ENCODE assay signal across 23 cellular contexts in the genomic region with DNA sequence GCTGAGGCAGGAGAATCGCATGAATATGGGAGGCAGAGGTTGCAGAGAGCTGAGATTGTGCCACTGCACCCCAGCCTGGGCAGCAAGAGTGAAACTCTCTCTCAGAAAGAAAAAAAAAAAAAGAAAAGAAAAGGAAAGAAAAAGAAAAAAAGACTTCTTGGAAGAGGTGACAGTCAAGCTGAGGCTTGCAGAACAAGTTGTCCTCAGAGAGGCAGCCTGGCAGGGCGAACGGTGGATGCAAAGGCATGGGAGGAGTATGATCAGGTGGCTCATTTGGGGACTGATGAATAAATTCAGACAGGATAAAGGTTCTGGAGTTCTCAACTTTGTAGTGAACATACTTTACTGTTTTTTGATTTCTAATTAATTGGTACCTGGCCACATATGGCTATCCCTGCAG. TPM values are rescaled to one million over a fixed set of nuclear protein-coding genes. Genes with fewer than 3 reads are reported as not detected.
A peak's percentile ranks its signal among the peaks of the same experiment; 100 is the strongest.
DNase-seq lines count a peak whose midpoint lies in the region; ATAC-seq and TF ChIP-seq lines count a peak whose summit lies in the region.
"Had no signal": no experiment of that assay in that cellular context is flagged by ENCODE, and none has a peak within 500 bp of the region (broad histone marks: within the 10 kb centered on the region; RNA-seq: fewer than 3 reads in every experiment).

No MANE protein-coding gene starts in this region.

- H3K4me2 ChIP-seq in BLaER1 (peak overlapping the region; percentile 33), Karpas-422 (ENCODE audit: low read depth, low read length, poor library complexity, severe bottlenecking) (no peak overlapping the region)
- H3K4me2 ChIP-seq: A549 had no signal

- H3K27me3 ChIP-seq in BLaER1 (no peaks in the 10 kb centered on the region), transverse colon (no peaks in the 10 kb centered on the region), Karpas-422 (ENCODE audit: low read length) (no peaks in the 10 kb centered on the region), breast epithelium (no peaks in the 10 kb centered on the region)
- H3K27me3 ChIP-seq: BE2C had no signal

- BruUV-seq in Calu3 (replicated peaks; lab: Mats Ljungman, UMichigan), result no TSS peak

- H3K27ac ChIP-seq in BLaER1, result no peak overlapping the region
- peak overlapping the region; percentile 37 to 67 (median 50) for H3K27ac ChIP-seq in transverse colon
- H3K27ac ChIP-seq in Karpas-422 (ENCODE audit: low read length), result no peak overlapping the region
- no peak overlapping the region for H3K27ac ChIP-seq in breast epithelium
- H3K27ac ChIP-seq: A549, C4-2B had no signal

- H3K27me3 Mint-ChIP-seq in Calu3 (ENCODE audit: unreplicated experiment), result no peaks in the 10 kb centered on the region
- H3K27me3 Mint-ChIP-seq in central memory CD8-positive, alpha-beta T cell, result no peaks in the 10 kb centered on the region
- H3K27me3 Mint-ChIP-seq: CD4-positive, CD25-positive, alpha-beta regulatory T cell had no signal

- H3K36me3 ChIP-seq in BLaER1, result peaks cover 14% of the 10 kb centered on the region
- H3K36me3 ChIP-seq in transverse colon, result no peaks in the 10 kb centered on the region
- H3K36me3 ChIP-seq in Karpas-422 (ENCODE audit: insufficient read depth, low read length), result peaks cover 2% of the 10 kb centered on the region; the same call in 1 of the 2 replicates
- H3K36me3 ChIP-seq in breast epithelium, result no peaks in the 10 kb centered on the region
- H3K36me3 ChIP-seq: BE2C, HAP-1 had no signal

- no peaks in the 10 kb centered on the region for H3K79me2 ChIP-seq in Karpas-422 (ENCODE audit: low read length)

- H3K9me3 Mint-ChIP-seq in Calu3 (ENCODE audit: low read depth, unreplicated experiment), result no peaks in the 10 kb centered on the region
- no peaks in the 10 kb centered on the region for H3K9me3 Mint-ChIP-seq in central memory CD8-positive, alpha-beta T cell
- H3K9me3 Mint-ChIP-seq: CD8-positive, alpha-beta T cell; HFFc6 had no signal

- H3K4me1 Mint-ChIP-seq in Calu3 (ENCODE audit: low read depth, unreplicated experiment), result peaks cover 25% of the 10 kb centered on the region
- H3K4me1 Mint-ChIP-seq in central memory CD8-positive, alpha-beta T cell, result no peaks in the 10 kb centered on the region

- peak overlapping the region; percentile 38 for H3K4me3 Mint-ChIP-seq in Calu3 (ENCODE audit: low read depth, unreplicated experiment)
- H3K4me3 Mint-ChIP-seq in central memory CD8-positive, alpha-beta T cell, result no peak overlapping the region
- H3K4me3 Mint-ChIP-seq: CD4-positive, CD25-positive, alpha-beta regulatory T cell; CD8-positive, alpha-beta T cell; HFFc6 had no signal

- in situ Hi-C loops in transverse colon (cut with MboI; ENCODE audit: low pct_ligation_motif_present in 1 of 4, low pct_unique_long_range_greater_than_20kb in 1 of 4, low sequenced_read_pairs in 3 of 4), result no loop called here

- intact Hi-C loops in Calu3 (cut with micrococcal nuclease; ENCODE audit: unreplicated experiment) (loop anchor here (5.0 kb wide), 1 partner anchor 68 kb away; the partner anchor contains the start of gene CHMP4B), transverse colon (cut with DNase I; ENCODE audit: low total_unique reads) (no loop called here), breast epithelium (cut with DNase I; ENCODE audit: low total_unique reads) (no loop called here)

- H4K20me1 ChIP-seq in BLaER1 (no peaks in the 10 kb centered on the region), Karpas-422 (ENCODE audit: insufficient read depth, low read depth, low read length) (no peaks in the 10 kb centered on the region)

- ATAC-seq in central memory CD8-positive, alpha-beta T cell (replicated peaks; ENCODE audit: extremely low read depth, poor library complexity, severe bottlenecking), result no peak
- ATAC-seq in HG03108 (IDR thresholded peaks at IDR 0.05; ENCODE audit: unreplicated experiment), result no peak
- ATAC-seq: CD8-positive, alpha-beta T cell had no signal

- H3K9me2 ChIP-seq in Karpas-422 (replicated peaks; ENCODE audit: insufficient read depth, low read length), result no peaks in the 10 kb centered on the region

- no peak overlapping the region for H2AFZ ChIP-seq in Karpas-422 (ENCODE audit: low read length)

- TF ChIP-seq EP300 in transverse colon (IDR thresholded peaks at IDR 0.05; ENCODE audit: low read depth), result no peak

- CTCF ChIA-PET in Calu3 (lab: Charles Lee), result interaction anchor here (0.6 to 1.9 kb wide), 6 partner anchors 11 to 324 kb away, joined by 3 to 11 read pairs (median 4); no protein-coding TSS in a partner anchor

- H3K4me1 ChIP-seq in BLaER1 (peaks cover 19% of the 10 kb centered on the region), transverse colon (peaks cover 3 to 15% (median 11%) of the 10 kb centered on the region in 4 donors), Karpas-422 (ENCODE audit: low read length) (no peaks in the 10 kb centered on the region), breast epithelium (no peaks in the 10 kb centered on the region)
- H3K4me1 ChIP-seq: A549, BE2C, Caco-2, HAP-1 had no signal

- DNase-seq in Calu3 (no peak), transverse colon (no peak), Karpas-422 (no peak), breast epithelium (ENCODE audit: low spot score in 2 of 2) (no peak)
- no peak for DNase-seq in central memory CD8-positive, alpha-beta T cell (ENCODE audit: low spot score in 2 of 2)
- DNase-seq: 8988T; ACHN; AML-193; BE2C; Caco-2; CD4-positive, CD25-positive, alpha-beta regulatory T cell; CD8-positive, alpha-beta T cell; DMS 273 treated with DMSO at 0.1 percent for 48 hours; DMS53; DMS79 treated with DMSO at 0.1 percent for 48 hours; GF-D8; GOT3; HFFc6 had no signal

- H3K27ac Mint-ChIP-seq in Calu3 (ENCODE audit: unreplicated experiment), result peak overlapping the region; percentile 95
- H3K27ac Mint-ChIP-seq in central memory CD8-positive, alpha-beta T cell (ENCODE audit: low read depth), result peak overlapping the region; percentile 83
- H3K27ac Mint-ChIP-seq: CD4-positive, CD25-positive, alpha-beta regulatory T cell; CD8-positive, alpha-beta T cell; HFFc6 had no signal

- H3K9me3 ChIP-seq in BLaER1 (no peaks in the 10 kb centered on the region), transverse colon (no peaks in the 10 kb centered on the region), Karpas-422 (ENCODE audit: low read length) (no peaks in the 10 kb centered on the region), breast epithelium (no peaks in the 10 kb centered on the region)
- H3K9me3 ChIP-seq: A549, BE2C, Caco-2, HAP-1 had no signal

- 0 out of 2 replicates have a peak overlapping the region, but pooled peaks have one; percentile 19 for H3K9ac ChIP-seq in BLaER1
- no peak overlapping the region for H3K9ac ChIP-seq in Karpas-422 (ENCODE audit: low read length)

- TF ChIP-seq POLR2A in transverse colon (IDR thresholded peaks at IDR 0.05) (no peak), breast epithelium (IDR thresholded peaks at IDR 0.05) (no peak)

- no peak for TF ChIP-seq CTCF in Calu3 (IDR thresholded peaks at IDR 0.05; ENCODE audit: unreplicated experiment)
- TF ChIP-seq CTCF in transverse colon (IDR thresholded peaks at IDR 0.05), result no peak
- TF ChIP-seq CTCF in breast epithelium (IDR thresholded peaks at IDR 0.05), result no peak

- 80 to 89% methylated on average over 3 of the region's 3 CpGs for WGBS in transverse colon (ENCODE audit: low coverage in 1 of 2), 2 donors

- H3K4me3 ChIP-seq in BLaER1, result no peak overlapping the region
- H3K4me3 ChIP-seq in transverse colon, result no peak overlapping the region
- no peak overlapping the region for H3K4me3 ChIP-seq in Karpas-422 (ENCODE audit: low read length)
- no peak overlapping the region for H3K4me3 ChIP-seq in breast epithelium
- H3K4me3 ChIP-seq: A549, HAP-1 had no signal

- H3K36me3 Mint-ChIP-seq in Calu3 (ENCODE audit: insufficient read depth, unreplicated experiment), result peaks cover 6% of the 10 kb centered on the region
- H3K36me3 Mint-ChIP-seq in central memory CD8-positive, alpha-beta T cell (ENCODE audit: insufficient read depth), result peaks cover 20% of the 10 kb centered on the region

RNA-seq across cellular contexts. Expression of gene ZNF341, which starts 12.4 kb away (rescaled TPM):
- total RNA-seq in Calu3 (2022), result 10.2 and 12.9 TPM in 2 replicates
- total RNA-seq in transverse colon, result 1 to 10 TPM; 3.8 to 7.2 (median 7.1) TPM
- 3.0 and 4.9 TPM in 2 replicates for total RNA-seq in Karpas-422 (2014; rRNA removed; shearing (Covaris generic); ENCODE audit: low replicate concordance)
- 1 to 10 TPM; 1.8 to 3.3 (median 2.5) TPM for total RNA-seq in breast epithelium

RNA-seq across cellular contexts. Expression of gene PXMP4, which starts 24.1 kb away (rescaled TPM):
- total RNA-seq in Calu3 (2022) (18.7 and 20.3 TPM in 2 replicates), transverse colon (10 to 100 TPM in 1 of 4 donors, 1 to 10 TPM in 3; 1.6 to 12.0 (median 5.5) TPM), breast epithelium (10 to 100 TPM in 1 of 3 donors, 1 to 10 TPM in 2; 7.9 to 14.3 (median 9.1) TPM)
- 3.8 and 4.7 TPM in 2 replicates for total RNA-seq in Karpas-422 (2014; rRNA removed; shearing (Covaris generic); ENCODE audit: low replicate concordance)

RNA-seq across cellular contexts. Expression of gene E2F1, which starts 58.0 kb away (rescaled TPM):
- 56.9 and 62.3 TPM in 2 replicates for total RNA-seq in Calu3 (2022)
- total RNA-seq in transverse colon, result 1 to 10 TPM in 3 of 4 donors, not detected in 1; 1.2 to 2.7 (median 2.1) TPM
- total RNA-seq in Karpas-422 (2014; rRNA removed; shearing (Covaris generic); ENCODE audit: low replicate concordance), result 19.2 and 37.2 TPM in 2 replicates
- 1 to 10 TPM in 1 of 3 donors, under 1 TPM in 2; 0.33 to 2.2 (median 0.88) TPM for total RNA-seq in breast epithelium

Comparison
In these comparisons a context has a peak if more than half of its experiments do, and no peak if none do; other contexts are left out.
1. H3K27ac ChIP-seq: peak in transverse colon (4 of 4); none in BLaER1 (single experiment), Karpas-422 (single experiment) and breast epithelium (0 of 2).